8 cellular contexts compared by ENCODE assay signal in genomic region chr12:95547522-95548055, GRCh38. TPM values are rescaled to one million over a fixed set of nuclear protein-coding genes. Genes with fewer than 3 reads are reported as not detected.
A peak's percentile ranks its signal among the peaks of the same experiment; 100 is the strongest.
DNase-seq lines count a peak whose midpoint lies in the region; ATAC-seq, FAIRE-seq and TF ChIP-seq lines count a peak whose summit lies in the region.

No MANE protein-coding gene starts in this region.

- H3K27ac ChIP-seq in WERI-Rb-1: no peak overlapping the region

- peaks cover 7% of the 10 kb centered on the region for H3K36me3 Mint-ChIP-seq in glutamatergic neuron (ENCODE audit: unreplicated experiment)

- no peaks in the 10 kb centered on the region; the same call in 1 of the 2 replicates for H3K36me3 ChIP-seq in WERI-Rb-1

- FAIRE-seq in H54 (lab: Jason Lieb, UNC): no peak

- H3K4me1 Mint-ChIP-seq in glutamatergic neuron (ENCODE audit: low read depth, unreplicated experiment): peaks cover 21% of the 10 kb centered on the region

- peak overlapping the region; percentile 57 for H3K27ac Mint-ChIP-seq in glutamatergic neuron (ENCODE audit: unreplicated experiment)

- no peak for DNase-seq in WERI-Rb-1
- DNase-seq in glutamatergic neuron: no peak
- no peak for DNase-seq in retinal pigment epithelial cell (ENCODE audit: low read depth)
- no peak for DNase-seq in H54 (ENCODE audit: insufficient read length, low spot score)

- no peak for TF ChIP-seq POLR2A in H54 (IDR thresholded peaks at IDR 0.05; ENCODE audit: low read depth, low read length)

- peaks cover 7% of the 10 kb centered on the region for H3K9me3 ChIP-seq in WERI-Rb-1 (ENCODE audit: severe bottlenecking)

- ATAC-seq in HG03571 (IDR thresholded peaks at IDR 0.05; ENCODE audit: unreplicated experiment) (no peak), GM21526 (IDR thresholded peaks at IDR 0.05; ENCODE audit: low FRiP score, unreplicated experiment) (no peak), HG02798 (IDR thresholded peaks at IDR 0.05; ENCODE audit: poor library complexity, unreplicated experiment) (no peak)

- no peaks in the 10 kb centered on the region for H3K27me3 ChIP-seq in WERI-Rb-1 (ENCODE audit: insufficient read depth, low read depth, severe bottlenecking)

- TF ChIP-seq CTCF in WERI-Rb-1 (IDR thresholded peaks at IDR 0.05; ENCODE audit: low read depth, low read length) (no peak), glutamatergic neuron (IDR thresholded peaks at IDR 0.05; ENCODE audit: partially characterized antibody, unreplicated experiment) (no peak), retinal pigment epithelial cell (conservative IDR thresholded peaks at IDR 0.05; ENCODE audit: low read depth, low read length) (no peak)

- peak overlapping the region; percentile 89 for H3K4me3 Mint-ChIP-seq in glutamatergic neuron (ENCODE audit: unreplicated experiment)

- H3K27me3 Mint-ChIP-seq in glutamatergic neuron (ENCODE audit: unreplicated experiment): peaks cover 4% of the 10 kb centered on the region

- H3K9me3 Mint-ChIP-seq in glutamatergic neuron (ENCODE audit: unreplicated experiment): peaks cover 15% of the 10 kb centered on the region

- H3K4me3 ChIP-seq in GM08714 (ENCODE audit: low read length): peak overlapping the region; percentile 60
- peak overlapping the region; percentile 46 for H3K4me3 ChIP-seq in WERI-Rb-1 (ENCODE audit: low read depth, low read length)
- H3K4me3 ChIP-seq in retinal pigment epithelial cell (ENCODE audit: low read length): peak overlapping the region; percentile 59

RNA-seq across cellular contexts. Expression of gene USP44, which starts 3.7 kb away (rescaled TPM):
- 2.7 TPM for total RNA-seq in glutamatergic neuron (ENCODE audit: unreplicated experiment)
